11 cellular contexts compared by ENCODE assay signal in the genomic region with DNA sequence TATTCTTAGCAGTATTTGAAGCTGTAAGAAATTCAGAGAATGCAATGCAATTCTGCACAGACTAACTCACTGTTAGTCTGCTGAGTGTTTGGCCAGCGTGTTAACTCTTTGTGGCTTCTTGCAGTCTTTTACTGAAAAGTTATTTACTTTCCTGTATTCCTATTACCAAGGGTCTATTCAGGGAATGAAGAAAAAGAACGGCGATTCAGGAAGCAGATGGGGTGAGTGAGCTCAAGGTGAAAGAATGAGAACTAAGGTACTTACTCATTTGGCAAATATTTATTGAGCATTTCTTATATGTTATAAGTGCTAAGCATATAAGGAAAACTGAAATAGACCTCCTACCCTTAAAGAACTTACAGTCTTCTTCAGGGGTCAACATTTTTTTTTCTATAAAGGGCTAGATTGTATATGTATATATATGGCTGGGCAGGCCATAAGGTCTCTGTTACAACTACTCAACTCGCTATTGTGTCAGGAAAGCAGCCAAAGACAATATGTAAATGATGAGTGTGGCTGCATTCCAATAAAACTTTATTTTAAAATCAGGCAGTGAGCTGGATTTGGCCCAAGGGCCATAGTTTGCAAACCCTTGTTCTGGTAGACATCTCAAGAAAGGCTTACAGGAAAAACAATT.
A peak's percentile ranks its signal among the peaks of the same experiment; 100 is the strongest.
DNase-seq lines count a peak whose midpoint lies in the region; ATAC-seq and TF ChIP-seq lines count a peak whose summit lies in the region.
"Had no signal": no experiment of that assay in that cellular context is flagged by ENCODE, and none has a peak within 500 bp of the region (broad histone marks: within the 10 kb centered on the region; RNA-seq: fewer than 3 reads in every experiment).

No MANE protein-coding gene starts in this region.

- TF ChIP-seq POLR2A in GM18505 (IDR thresholded peaks at IDR 0.05; ENCODE audit: borderline replicate concordance, extremely low read depth, insufficient read depth, insufficient read length) = no peak

- peaks cover 36% of the 10 kb centered on the region for H3K4me1 ChIP-seq in SJSA1 (replicated peaks)

- DNase-seq in EH (ENCODE audit: low read depth) (peak; percentile 86), SJSA1 (ENCODE audit: low read depth in 1 of 2, low spot score in 2 of 2) (peak in 1 of 2 experiments; percentile 58), fibroblast of villous mesenchyme (ENCODE audit: low read depth) (peak; percentile 34), renal cortical epithelial cell (ENCODE audit: low read depth) (peak; percentile 79), GM19238 (ENCODE audit: insufficient read length, low spot score) (no peak), NCI-H748 (lab: John Stamatoyannopoulos, UW; ENCODE audit: unreplicated experiment) (no peak), SKM-1 treated with dmso at 0.1 percent for 144 hours (lab: John Stamatoyannopoulos, UW; ENCODE audit: unreplicated experiment) (no peak)
- DNase-seq: activated CD8-positive, alpha-beta memory T cell treated with anti-CD3 and anti-CD28 coated beads, Interleukin-2, amount 50 U/mL, for 4 hours; NCI-H2081 treated with DMSO at 0.1 percent for 48 hours; T-cell had no signal

- no peaks in the 10 kb centered on the region for H3K27me3 ChIP-seq in SJSA1 (replicated peaks)

- H3K4me3 ChIP-seq in SJSA1 (no peak overlapping the region), fibroblast of villous mesenchyme (ENCODE audit: low read depth, low read length) (no peak overlapping the region)

- no peaks in the 10 kb centered on the region for H3K9me3 ChIP-seq in SJSA1 (replicated peaks)

- peak overlapping the region; percentile 68 for H3K27ac ChIP-seq in SJSA1

- no peak for ATAC-seq in GM18505 (IDR thresholded peaks at IDR 0.05; ENCODE audit: unreplicated experiment)
- ATAC-seq: T-cell had no signal

- no peaks in the 10 kb centered on the region for H3K36me3 ChIP-seq in SJSA1

- TF ChIP-seq CTCF in fibroblast of villous mesenchyme (IDR thresholded peaks at IDR 0.05; ENCODE audit: insufficient read depth, low read depth, low read length) = no peak

Comparison
In these comparisons a context has a peak if more than half of its experiments do, and no peak if none do; other contexts are left out.
1. DNase-seq: peak in EH (single experiment), fibroblast of villous mesenchyme (single experiment) and renal cortical epithelial cell (single experiment); none in GM19238 (single experiment), NCI-H748 (single experiment) and SKM-1 treated with dmso at 0.1 percent for 144 hours (single experiment).